1 cellular context compared by ENCODE assay signal in the genomic region with DNA sequence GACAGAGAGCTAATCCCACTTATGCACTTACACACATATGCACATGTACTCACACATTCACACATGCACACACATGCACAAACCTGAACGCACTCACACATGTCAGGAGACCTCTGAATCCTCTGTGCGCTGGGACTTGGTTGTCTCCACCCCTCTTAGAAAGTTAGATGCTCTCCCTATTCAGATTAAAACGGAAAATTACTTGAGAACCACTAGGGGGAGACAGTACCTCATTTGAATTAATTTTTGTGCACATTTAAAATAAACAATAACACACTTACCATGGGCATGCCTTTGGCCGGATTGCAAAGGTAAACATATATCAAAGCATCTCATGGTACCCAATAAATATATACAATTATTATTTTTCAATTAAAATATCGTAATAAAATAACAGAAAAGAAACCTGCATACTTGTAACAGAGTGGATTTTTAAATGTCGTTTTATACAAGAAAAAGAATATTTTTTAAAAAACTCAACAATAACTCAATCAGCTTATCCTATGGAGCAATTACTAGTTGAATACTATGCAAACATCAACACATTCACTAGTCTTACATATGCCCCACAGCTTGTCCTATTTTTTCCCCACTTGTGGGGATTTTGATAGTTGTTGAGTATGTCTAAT.
TF ChIP-seq lines count a peak whose summit lies in the region.

No MANE protein-coding gene starts in this region.

TF ChIP-seq in WTC11, 78 proteins besides CTCF, POLR2A, EP300 and RAD21 (continued from another document):
- TF ChIP-seq, protein P1, sequence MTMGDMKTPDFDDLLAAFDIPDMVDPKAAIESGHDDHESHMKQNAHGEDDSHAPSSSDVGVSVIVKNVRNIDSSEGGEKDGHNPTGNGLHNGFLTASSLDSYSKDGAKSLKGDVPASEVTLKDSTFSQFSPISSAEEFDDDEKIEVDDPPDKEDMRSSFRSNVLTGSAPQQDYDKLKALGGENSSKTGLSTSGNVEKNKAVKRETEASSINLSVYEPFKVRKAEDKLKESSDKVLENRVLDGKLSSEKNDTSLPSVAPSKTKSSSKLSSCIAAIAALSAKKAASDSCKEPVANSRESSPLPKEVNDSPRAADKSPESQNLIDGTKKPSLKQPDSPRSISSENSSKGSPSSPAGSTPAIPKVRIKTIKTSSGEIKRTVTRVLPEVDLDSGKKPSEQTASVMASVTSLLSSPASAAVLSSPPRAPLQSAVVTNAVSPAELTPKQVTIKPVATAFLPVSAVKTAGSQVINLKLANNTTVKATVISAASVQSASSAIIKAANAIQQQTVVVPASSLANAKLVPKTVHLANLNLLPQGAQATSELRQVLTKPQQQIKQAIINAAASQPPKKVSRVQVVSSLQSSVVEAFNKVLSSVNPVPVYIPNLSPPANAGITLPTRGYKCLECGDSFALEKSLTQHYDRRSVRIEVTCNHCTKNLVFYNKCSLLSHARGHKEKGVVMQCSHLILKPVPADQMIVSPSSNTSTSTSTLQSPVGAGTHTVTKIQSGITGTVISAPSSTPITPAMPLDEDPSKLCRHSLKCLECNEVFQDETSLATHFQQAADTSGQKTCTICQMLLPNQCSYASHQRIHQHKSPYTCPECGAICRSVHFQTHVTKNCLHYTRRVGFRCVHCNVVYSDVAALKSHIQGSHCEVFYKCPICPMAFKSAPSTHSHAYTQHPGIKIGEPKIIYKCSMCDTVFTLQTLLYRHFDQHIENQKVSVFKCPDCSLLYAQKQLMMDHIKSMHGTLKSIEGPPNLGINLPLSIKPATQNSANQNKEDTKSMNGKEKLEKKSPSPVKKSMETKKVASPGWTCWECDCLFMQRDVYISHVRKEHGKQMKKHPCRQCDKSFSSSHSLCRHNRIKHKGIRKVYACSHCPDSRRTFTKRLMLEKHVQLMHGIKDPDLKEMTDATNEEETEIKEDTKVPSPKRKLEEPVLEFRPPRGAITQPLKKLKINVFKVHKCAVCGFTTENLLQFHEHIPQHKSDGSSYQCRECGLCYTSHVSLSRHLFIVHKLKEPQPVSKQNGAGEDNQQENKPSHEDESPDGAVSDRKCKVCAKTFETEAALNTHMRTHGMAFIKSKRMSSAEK (CRISPR knock-in tag; IDR thresholded peaks at IDR 0.05; ENCODE audit: borderline replicate concordance), result no peak
- TF ChIP-seq, protein P2, sequence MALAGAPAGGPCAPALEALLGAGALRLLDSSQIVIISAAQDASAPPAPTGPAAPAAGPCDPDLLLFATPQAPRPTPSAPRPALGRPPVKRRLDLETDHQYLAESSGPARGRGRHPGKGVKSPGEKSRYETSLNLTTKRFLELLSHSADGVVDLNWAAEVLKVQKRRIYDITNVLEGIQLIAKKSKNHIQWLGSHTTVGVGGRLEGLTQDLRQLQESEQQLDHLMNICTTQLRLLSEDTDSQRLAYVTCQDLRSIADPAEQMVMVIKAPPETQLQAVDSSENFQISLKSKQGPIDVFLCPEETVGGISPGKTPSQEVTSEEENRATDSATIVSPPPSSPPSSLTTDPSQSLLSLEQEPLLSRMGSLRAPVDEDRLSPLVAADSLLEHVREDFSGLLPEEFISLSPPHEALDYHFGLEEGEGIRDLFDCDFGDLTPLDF (CRISPR knock-in tag; IDR thresholded peaks at IDR 0.05), result no peak
- TF ChIP-seq NR2C2 (CRISPR knock-in tag; IDR thresholded peaks at IDR 0.05), result no peak
- TF ChIP-seq, protein P3, sequence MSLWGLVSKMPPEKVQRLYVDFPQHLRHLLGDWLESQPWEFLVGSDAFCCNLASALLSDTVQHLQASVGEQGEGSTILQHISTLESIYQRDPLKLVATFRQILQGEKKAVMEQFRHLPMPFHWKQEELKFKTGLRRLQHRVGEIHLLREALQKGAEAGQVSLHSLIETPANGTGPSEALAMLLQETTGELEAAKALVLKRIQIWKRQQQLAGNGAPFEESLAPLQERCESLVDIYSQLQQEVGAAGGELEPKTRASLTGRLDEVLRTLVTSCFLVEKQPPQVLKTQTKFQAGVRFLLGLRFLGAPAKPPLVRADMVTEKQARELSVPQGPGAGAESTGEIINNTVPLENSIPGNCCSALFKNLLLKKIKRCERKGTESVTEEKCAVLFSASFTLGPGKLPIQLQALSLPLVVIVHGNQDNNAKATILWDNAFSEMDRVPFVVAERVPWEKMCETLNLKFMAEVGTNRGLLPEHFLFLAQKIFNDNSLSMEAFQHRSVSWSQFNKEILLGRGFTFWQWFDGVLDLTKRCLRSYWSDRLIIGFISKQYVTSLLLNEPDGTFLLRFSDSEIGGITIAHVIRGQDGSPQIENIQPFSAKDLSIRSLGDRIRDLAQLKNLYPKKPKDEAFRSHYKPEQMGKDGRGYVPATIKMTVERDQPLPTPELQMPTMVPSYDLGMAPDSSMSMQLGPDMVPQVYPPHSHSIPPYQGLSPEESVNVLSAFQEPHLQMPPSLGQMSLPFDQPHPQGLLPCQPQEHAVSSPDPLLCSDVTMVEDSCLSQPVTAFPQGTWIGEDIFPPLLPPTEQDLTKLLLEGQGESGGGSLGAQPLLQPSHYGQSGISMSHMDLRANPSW (CRISPR knock-in tag; conservative IDR thresholded peaks at IDR 0.05; ENCODE audit: low read depth), result no peak
- TF ChIP-seq NFE2L1 (CRISPR knock-in tag; IDR thresholded peaks at IDR 0.05), result no peak
- TF ChIP-seq, protein P4, sequence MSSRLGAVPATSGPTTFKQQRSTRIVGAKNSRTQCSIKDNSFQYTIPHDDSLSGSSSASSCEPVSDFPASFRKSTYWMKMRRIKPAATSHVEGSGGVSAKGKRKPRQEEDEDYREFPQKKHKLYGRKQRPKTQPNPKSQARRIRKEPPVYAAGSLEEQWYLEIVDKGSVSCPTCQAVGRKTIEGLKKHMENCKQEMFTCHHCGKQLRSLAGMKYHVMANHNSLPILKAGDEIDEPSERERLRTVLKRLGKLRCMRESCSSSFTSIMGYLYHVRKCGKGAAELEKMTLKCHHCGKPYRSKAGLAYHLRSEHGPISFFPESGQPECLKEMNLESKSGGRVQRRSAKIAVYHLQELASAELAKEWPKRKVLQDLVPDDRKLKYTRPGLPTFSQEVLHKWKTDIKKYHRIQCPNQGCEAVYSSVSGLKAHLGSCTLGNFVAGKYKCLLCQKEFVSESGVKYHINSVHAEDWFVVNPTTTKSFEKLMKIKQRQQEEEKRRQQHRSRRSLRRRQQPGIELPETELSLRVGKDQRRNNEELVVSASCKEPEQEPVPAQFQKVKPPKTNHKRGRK (CRISPR knock-in tag; IDR thresholded peaks at IDR 0.05; ENCODE audit: borderline replicate concordance), result no peak
- TF ChIP-seq, protein P5, sequence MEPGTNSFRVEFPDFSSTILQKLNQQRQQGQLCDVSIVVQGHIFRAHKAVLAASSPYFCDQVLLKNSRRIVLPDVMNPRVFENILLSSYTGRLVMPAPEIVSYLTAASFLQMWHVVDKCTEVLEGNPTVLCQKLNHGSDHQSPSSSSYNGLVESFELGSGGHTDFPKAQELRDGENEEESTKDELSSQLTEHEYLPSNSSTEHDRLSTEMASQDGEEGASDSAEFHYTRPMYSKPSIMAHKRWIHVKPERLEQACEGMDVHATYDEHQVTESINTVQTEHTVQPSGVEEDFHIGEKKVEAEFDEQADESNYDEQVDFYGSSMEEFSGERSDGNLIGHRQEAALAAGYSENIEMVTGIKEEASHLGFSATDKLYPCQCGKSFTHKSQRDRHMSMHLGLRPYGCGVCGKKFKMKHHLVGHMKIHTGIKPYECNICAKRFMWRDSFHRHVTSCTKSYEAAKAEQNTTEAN (CRISPR knock-in tag; IDR thresholded peaks at IDR 0.05), result no peak
- no peak for TF ChIP-seq HMGA2 (CRISPR knock-in tag; IDR thresholded peaks at IDR 0.05)
- TF ChIP-seq, protein P6, sequence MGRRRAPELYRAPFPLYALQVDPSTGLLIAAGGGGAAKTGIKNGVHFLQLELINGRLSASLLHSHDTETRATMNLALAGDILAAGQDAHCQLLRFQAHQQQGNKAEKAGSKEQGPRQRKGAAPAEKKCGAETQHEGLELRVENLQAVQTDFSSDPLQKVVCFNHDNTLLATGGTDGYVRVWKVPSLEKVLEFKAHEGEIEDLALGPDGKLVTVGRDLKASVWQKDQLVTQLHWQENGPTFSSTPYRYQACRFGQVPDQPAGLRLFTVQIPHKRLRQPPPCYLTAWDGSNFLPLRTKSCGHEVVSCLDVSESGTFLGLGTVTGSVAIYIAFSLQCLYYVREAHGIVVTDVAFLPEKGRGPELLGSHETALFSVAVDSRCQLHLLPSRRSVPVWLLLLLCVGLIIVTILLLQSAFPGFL (CRISPR knock-in tag; IDR thresholded peaks at IDR 0.05; ENCODE audit: borderline replicate concordance), result no peak
- TF ChIP-seq ZNF121 (CRISPR knock-in tag; IDR thresholded peaks at IDR 0.05), result no peak
- no peak for TF ChIP-seq GRHL2 (CRISPR knock-in tag; IDR thresholded peaks at IDR 0.05; ENCODE audit: insufficient replicate concordance, severe bottlenecking)
- TF ChIP-seq, protein P7, sequence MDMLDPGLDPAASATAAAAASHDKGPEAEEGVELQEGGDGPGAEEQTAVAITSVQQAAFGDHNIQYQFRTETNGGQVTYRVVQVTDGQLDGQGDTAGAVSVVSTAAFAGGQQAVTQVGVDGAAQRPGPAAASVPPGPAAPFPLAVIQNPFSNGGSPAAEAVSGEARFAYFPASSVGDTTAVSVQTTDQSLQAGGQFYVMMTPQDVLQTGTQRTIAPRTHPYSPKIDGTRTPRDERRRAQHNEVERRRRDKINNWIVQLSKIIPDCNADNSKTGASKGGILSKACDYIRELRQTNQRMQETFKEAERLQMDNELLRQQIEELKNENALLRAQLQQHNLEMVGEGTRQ (CRISPR knock-in tag; IDR thresholded peaks at IDR 0.05), result no peak
- TF ChIP-seq, protein P8, sequence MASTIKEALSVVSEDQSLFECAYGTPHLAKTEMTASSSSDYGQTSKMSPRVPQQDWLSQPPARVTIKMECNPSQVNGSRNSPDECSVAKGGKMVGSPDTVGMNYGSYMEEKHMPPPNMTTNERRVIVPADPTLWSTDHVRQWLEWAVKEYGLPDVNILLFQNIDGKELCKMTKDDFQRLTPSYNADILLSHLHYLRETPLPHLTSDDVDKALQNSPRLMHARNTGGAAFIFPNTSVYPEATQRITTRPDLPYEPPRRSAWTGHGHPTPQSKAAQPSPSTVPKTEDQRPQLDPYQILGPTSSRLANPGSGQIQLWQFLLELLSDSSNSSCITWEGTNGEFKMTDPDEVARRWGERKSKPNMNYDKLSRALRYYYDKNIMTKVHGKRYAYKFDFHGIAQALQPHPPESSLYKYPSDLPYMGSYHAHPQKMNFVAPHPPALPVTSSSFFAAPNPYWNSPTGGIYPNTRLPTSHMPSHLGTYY (CRISPR knock-in tag; IDR thresholded peaks at IDR 0.05), result no peak
